19 cellular contexts compared by ENCODE assay signal in genomic region chr15:36275656-36276055, GRCh38.
A peak's percentile ranks its signal among the peaks of the same experiment; 100 is the strongest.
DNase-seq lines count a peak whose midpoint lies in the region; ATAC-seq and TF ChIP-seq lines count a peak whose summit lies in the region.
"Had no signal": no experiment of that assay in that cellular context is flagged by ENCODE, and none has a peak within 500 bp of the region (broad histone marks: within the 10 kb centered on the region; RNA-seq: fewer than 3 reads in every experiment).

No MANE protein-coding gene starts in this region.

- peak overlapping the region; percentile 26 for H3K27ac ChIP-seq in foreskin keratinocyte
- H3K27ac ChIP-seq: A549, GM23248 had no signal

- POLR2A ChIA-PET in WTC11 (lab: Charles Lee): no interaction called here

- CTCF ChIA-PET in WTC11 (lab: Charles Lee): no interaction called here

- H3K27me3 Mint-ChIP-seq in WTC11 (ENCODE audit: low read depth): peaks cover 89% of the 10 kb centered on the region
- H3K27me3 Mint-ChIP-seq: CD4-positive, alpha-beta memory T cell had no signal

- H3K27ac Mint-ChIP-seq in WTC11: no peak overlapping the region
- H3K27ac Mint-ChIP-seq: CD4-positive, alpha-beta memory T cell had no signal

- H3K36me3 Mint-ChIP-seq in WTC11: peaks cover 32% of the 10 kb centered on the region
- H3K36me3 Mint-ChIP-seq: CD4-positive, alpha-beta memory T cell had no signal

- peak; percentile 8 for DNase-seq in AG09319 (ENCODE audit: extremely low read depth, low read depth)
- peak; percentile 6 for DNase-seq in M059J (ENCODE audit: low read depth)
- DNase-seq in epithelial cell of esophagus (ENCODE audit: low read depth): peak; percentile 55
- peak; percentile 44 to 76 for DNase-seq in foreskin keratinocyte
- DNase-seq in UCSD-AML1 (lab: John Stamatoyannopoulos, UW; ENCODE audit: unreplicated experiment): no peak
- DNase-seq in nucleus accumbens (lab: John Stamatoyannopoulos, UW): no peak
- DNase-seq in WTC11 (ENCODE audit: low spot score): no peak
- DNase-seq: 8988T; ACHN; C1 segment of cervical spinal cord; Calu3; CD4-positive, alpha-beta memory T cell; COR-L47; DMS53; DMS79 treated with DMSO at 0.1 percent for 48 hours; GM23248; H7; HCEC 1CT had no signal

- ATAC-seq in foreskin keratinocyte (peak; percentile 28), WTC11 (no peak)
- ATAC-seq: A549 had no signal

- no peaks in the 10 kb centered on the region for H3K27me3 ChIP-seq in foreskin keratinocyte

- H3K4me3 Mint-ChIP-seq in WTC11: no peak overlapping the region
- H3K4me3 Mint-ChIP-seq: CD4-positive, alpha-beta memory T cell had no signal

- TF ChIP-seq CTCF in AG09319 (IDR thresholded peaks at IDR 0.05; ENCODE audit: low read depth, low read length) (no peak), epithelial cell of esophagus (IDR thresholded peaks at IDR 0.05; ENCODE audit: insufficient read depth, low read depth, low read length, missing control alignments) (no peak), foreskin keratinocyte (conservative IDR thresholded peaks at IDR 0.05) (no peak), WTC11 (IDR thresholded peaks at IDR 0.05) (no peak)

- peaks cover 21% of the 10 kb centered on the region for H3K4me1 Mint-ChIP-seq in WTC11
- H3K4me1 Mint-ChIP-seq: CD4-positive, alpha-beta memory T cell had no signal

- H3K9me3 Mint-ChIP-seq in WTC11: peaks cover 32% of the 10 kb centered on the region

- H3K4me3 ChIP-seq in epithelial cell of esophagus (ENCODE audit: low read length): no peak overlapping the region
- H3K4me3 ChIP-seq: A549, GM23248 had no signal

- peaks cover 11% of the 10 kb centered on the region for H3K4me1 ChIP-seq in foreskin keratinocyte
- H3K4me1 ChIP-seq: A549 had no signal

TF ChIP-seq in WTC11, 78 proteins besides CTCF, POLR2A, EP300 and RAD21:
- TF ChIP-seq ESRRA (CRISPR knock-in tag; IDR thresholded peaks at IDR 0.05; ENCODE audit: borderline replicate concordance): no peak
- no peak for TF ChIP-seq FOXP4 (CRISPR knock-in tag; IDR thresholded peaks at IDR 0.05)
- TF ChIP-seq ZNF317 (CRISPR knock-in tag; IDR thresholded peaks at IDR 0.05; ENCODE audit: borderline replicate concordance, low read depth): no peak
- no peak for TF ChIP-seq MAX (CRISPR knock-in tag; IDR thresholded peaks at IDR 0.05)
- no peak for TF ChIP-seq MLX (CRISPR knock-in tag; IDR thresholded peaks at IDR 0.05)

Comparison
In these comparisons a context has a peak if more than half of its experiments do, and no peak if none do; other contexts are left out.
1. DNase-seq: peak in AG09319 (single experiment), M059J (single experiment), epithelial cell of esophagus (single experiment) and foreskin keratinocyte (2 of 2); none in UCSD-AML1 (single experiment), nucleus accumbens (0 of 56) and WTC11 (single experiment).